Comparison of ENCODE assay signal across 8 cellular contexts in genomic region chr9:129413537-129414376, GRCh38.
DNase-seq lines count a peak whose midpoint lies in the region; ATAC-seq and TF ChIP-seq lines count a peak whose summit lies in the region.

No MANE protein-coding gene starts in this region.

- peaks cover 7% of the 10 kb centered on the region for H3K9me3 Mint-ChIP-seq in activated T-helper 17 cell treated with anti-CD3 and anti-CD28 coated beads, Interleukin-2, amount 50 U/mL, for 72 hours
- peaks cover 0 to 12% (median 8%) of the 10 kb centered on the region in 11 donors for H3K9me3 Mint-ChIP-seq in naive thymus-derived CD4-positive, alpha-beta T cell
- peaks cover 11% of the 10 kb centered on the region for H3K9me3 Mint-ChIP-seq in stimulated activated effector memory CD8-positive, alpha-beta T cell treated with anti-CD3 and anti-CD28 coated beads, Interleukin-12 subunit alpha, Interleukin-12 subunit beta, amount 100 ng/mL, for 72 hours

- peak; percentile 64 for DNase-seq in GOT3 (lab: John Stamatoyannopoulos, UW)
- peak; percentile 68 for DNase-seq in LNCaP clone FGC (ENCODE audit: low read depth)
- peak; percentile 94 for DNase-seq in RPMI7951 (ENCODE audit: low read depth)
- peak; percentile 94 for DNase-seq in fibroblast of mammary gland (ENCODE audit: low read depth)
- DNase-seq in naive thymus-derived CD4-positive, alpha-beta T cell, result peak; percentile 95 to 100 (median 98)
- DNase-seq in stimulated activated effector memory CD8-positive, alpha-beta T cell treated with anti-CD3 and anti-CD28 coated beads, Interleukin-12 subunit alpha, Interleukin-12 subunit beta, amount 100 ng/mL, for 72 hours (ENCODE audit: low spot score in 2 of 2), result peak; percentile 99 to 100

- H3K9me3 ChIP-seq in DOHH2 (ENCODE audit: control insufficient read depth, insufficient read depth, low read length), result peaks cover 7% of the 10 kb centered on the region; the same call in 1 of the 2 replicates
- no peaks in the 10 kb centered on the region for H3K9me3 ChIP-seq in naive thymus-derived CD4-positive, alpha-beta T cell (ENCODE audit: control insufficient read depth in 2 of 3, low read length in 3 of 3)

- POLR2A ChIA-PET in naive thymus-derived CD4-positive, alpha-beta T cell (lab: Charles Lee), result interaction anchor here (0.6 to 3.1 kb wide), 10 partner anchors 23 to 1477 kb away, joined by 3 to 15 read pairs (median 4); partner anchors contain the start of gene IER5L

- H3K4me1 Mint-ChIP-seq in activated T-helper 17 cell treated with anti-CD3 and anti-CD28 coated beads, Interleukin-2, amount 50 U/mL, for 72 hours, result peaks cover 14% of the 10 kb centered on the region
- H3K4me1 Mint-ChIP-seq in naive thymus-derived CD4-positive, alpha-beta T cell, result peaks cover 5 to 43% (median 33%) of the 10 kb centered on the region in 7 donors
- peaks cover 29% of the 10 kb centered on the region for H3K4me1 Mint-ChIP-seq in stimulated activated effector memory CD8-positive, alpha-beta T cell treated with anti-CD3 and anti-CD28 coated beads, Interleukin-12 subunit alpha, Interleukin-12 subunit beta, amount 100 ng/mL, for 72 hours

- H3K27ac ChIP-seq in DOHH2 (ENCODE audit: low read depth, low read length), result peak overlapping the region; percentile 85
- H3K27ac ChIP-seq in naive thymus-derived CD4-positive, alpha-beta T cell (ENCODE audit: low read depth, low read length), result peak overlapping the region; percentile 100

- H3K4me3 ChIP-seq in DOHH2 (ENCODE audit: low read length) (peak overlapping the region; percentile 77), LNCaP clone FGC (ENCODE audit: low read depth, low read length) (peak overlapping the region; percentile 64), fibroblast of mammary gland (ENCODE audit: control insufficient read depth, low read depth, low read length) (peak overlapping the region; percentile 38)
- H3K4me3 ChIP-seq in naive thymus-derived CD4-positive, alpha-beta T cell (ENCODE audit: low read length), result peak overlapping the region; percentile 76

- H3K27me3 Mint-ChIP-seq in activated T-helper 17 cell treated with anti-CD3 and anti-CD28 coated beads, Interleukin-2, amount 50 U/mL, for 72 hours, result no peaks in the 10 kb centered on the region
- peaks cover 0 to 2% (median 0%) of the 10 kb centered on the region in 5 donors for H3K27me3 Mint-ChIP-seq in naive thymus-derived CD4-positive, alpha-beta T cell

- H3K27me3 ChIP-seq in DOHH2 (ENCODE audit: control insufficient read depth, low read length), result no peaks in the 10 kb centered on the region
- H3K27me3 ChIP-seq in naive thymus-derived CD4-positive, alpha-beta T cell (ENCODE audit: control insufficient read depth in 2 of 2, insufficient read depth in 2 of 2, low read length in 2 of 2), result no peaks in the 10 kb centered on the region

- TF ChIP-seq CTCF in DOHH2 (IDR thresholded peaks at IDR 0.05; ENCODE audit: low read depth, low read length, poor library complexity, severe bottlenecking) (no peak), LNCaP clone FGC (IDR thresholded peaks at IDR 0.05; ENCODE audit: control insufficient read depth, extremely low read depth, insufficient read depth) (no peak), fibroblast of mammary gland (conservative IDR thresholded peaks at IDR 0.05; ENCODE audit: control insufficient read depth, insufficient read depth, low read depth, low read length) (no peak)

- peak; percentile 92 for ATAC-seq in activated T-helper 17 cell treated with anti-CD3 and anti-CD28 coated beads, Interleukin-2, amount 50 U/mL, for 72 hours (replicated peaks)
- ATAC-seq in naive thymus-derived CD4-positive, alpha-beta T cell, result peak; percentile 89
- peak; percentile 91 for ATAC-seq in stimulated activated effector memory CD8-positive, alpha-beta T cell treated with anti-CD3 and anti-CD28 coated beads, Interleukin-12 subunit alpha, Interleukin-12 subunit beta, amount 100 ng/mL, for 72 hours

- peak overlapping the region; percentile 97 for H3K27ac Mint-ChIP-seq in activated T-helper 17 cell treated with anti-CD3 and anti-CD28 coated beads, Interleukin-2, amount 50 U/mL, for 72 hours
- H3K27ac Mint-ChIP-seq in naive thymus-derived CD4-positive, alpha-beta T cell, result peak overlapping the region; percentile 95 to 100 (median 99)
- H3K27ac Mint-ChIP-seq in stimulated activated effector memory CD8-positive, alpha-beta T cell treated with anti-CD3 and anti-CD28 coated beads, Interleukin-12 subunit alpha, Interleukin-12 subunit beta, amount 100 ng/mL, for 72 hours, result peak overlapping the region; percentile 87

- H3K4me2 ChIP-seq in DOHH2 (ENCODE audit: low read length), result peak overlapping the region; percentile 95

- peak overlapping the region; percentile 78 for H3K4me3 Mint-ChIP-seq in activated T-helper 17 cell treated with anti-CD3 and anti-CD28 coated beads, Interleukin-2, amount 50 U/mL, for 72 hours
- peak overlapping the region; percentile 84 to 94 (median 90) for H3K4me3 Mint-ChIP-seq in naive thymus-derived CD4-positive, alpha-beta T cell
- peak overlapping the region; percentile 71 for H3K4me3 Mint-ChIP-seq in stimulated activated effector memory CD8-positive, alpha-beta T cell treated with anti-CD3 and anti-CD28 coated beads, Interleukin-12 subunit alpha, Interleukin-12 subunit beta, amount 100 ng/mL, for 72 hours

- no peaks in the 10 kb centered on the region for H3K79me2 ChIP-seq in DOHH2 (ENCODE audit: control insufficient read depth, low read length)

- no peaks in the 10 kb centered on the region for H3K9me2 ChIP-seq in DOHH2 (replicated peaks; ENCODE audit: control insufficient read depth, low read length)

- intact Hi-C loops in naive thymus-derived CD4-positive, alpha-beta T cell (cut with micrococcal nuclease), result loop anchor here (1.0 to 5.0 kb wide), 12 partner anchors 24 to 474 kb away; no protein-coding TSS in a partner anchor

- CTCF ChIA-PET in naive thymus-derived CD4-positive, alpha-beta T cell (lab: Charles Lee), result no interaction called here

- no peaks in the 10 kb centered on the region for H3F3A ChIP-seq in DOHH2 (ENCODE audit: control insufficient read depth, insufficient read depth)

- peaks cover 4% of the 10 kb centered on the region for H3K36me3 Mint-ChIP-seq in activated T-helper 17 cell treated with anti-CD3 and anti-CD28 coated beads, Interleukin-2, amount 50 U/mL, for 72 hours (ENCODE audit: low read depth)
- H3K36me3 Mint-ChIP-seq in naive thymus-derived CD4-positive, alpha-beta T cell, result peaks cover 0 to 11% (median 6%) of the 10 kb centered on the region in 5 donors
- peaks cover 35% of the 10 kb centered on the region for H3K36me3 Mint-ChIP-seq in stimulated activated effector memory CD8-positive, alpha-beta T cell treated with anti-CD3 and anti-CD28 coated beads, Interleukin-12 subunit alpha, Interleukin-12 subunit beta, amount 100 ng/mL, for 72 hours

- no peaks in the 10 kb centered on the region for H4K20me1 ChIP-seq in DOHH2 (ENCODE audit: control insufficient read depth, insufficient read depth, low read depth, low read length)

- peaks cover 51% of the 10 kb centered on the region for H3K4me1 ChIP-seq in DOHH2 (ENCODE audit: control insufficient read depth, low read length)
- peaks cover 17 to 20% of the 10 kb centered on the region in 2 donors for H3K4me1 ChIP-seq in naive thymus-derived CD4-positive, alpha-beta T cell (ENCODE audit: control insufficient read depth in 2 of 2, insufficient read depth in 2 of 2, low read length in 2 of 2)

- H3K36me3 ChIP-seq in DOHH2 (ENCODE audit: control insufficient read depth, low read length), result no peaks in the 10 kb centered on the region
- H3K36me3 ChIP-seq in naive thymus-derived CD4-positive, alpha-beta T cell (ENCODE audit: control insufficient read depth in 2 of 3, insufficient read depth in 3 of 3, low read length in 3 of 3), result no peaks in the 10 kb centered on the region

Comparison
In these comparisons a context has a peak if more than half of its experiments do, and no peak if none do; other contexts are left out.
1. Peak in every context shown above with its lines: DNase-seq, ATAC-seq, H3K4me3 ChIP-seq and H3K27ac ChIP-seq.